20 cellular contexts compared by ENCODE assay signal in the genomic region with DNA sequence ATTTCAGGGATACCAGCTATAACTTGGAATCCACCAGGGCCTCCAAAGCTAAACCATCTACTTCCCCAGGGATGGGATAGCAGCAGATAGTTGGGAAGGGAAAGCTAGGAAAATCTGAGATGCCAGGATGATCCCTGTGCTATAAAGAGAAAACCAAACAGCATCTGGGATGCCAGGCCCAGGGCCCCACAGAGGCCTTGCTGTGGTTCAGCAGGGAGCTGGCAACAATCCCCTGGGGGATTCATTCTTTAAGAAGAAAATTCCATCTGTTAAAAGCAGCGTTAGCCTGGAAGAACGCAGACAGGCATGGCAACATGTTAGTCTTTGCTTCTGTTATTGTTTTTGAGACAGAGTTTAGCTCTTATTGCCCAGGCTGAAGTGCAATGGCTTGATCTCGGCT. TPM values are rescaled to one million over a fixed set of nuclear protein-coding genes. Genes with fewer than 3 reads are reported as not detected.
DNase-seq lines count a peak whose midpoint lies in the region; ATAC-seq and TF ChIP-seq lines count a peak whose summit lies in the region.
"Had no signal": no experiment of that assay in that cellular context is flagged by ENCODE, and none has a peak within 500 bp of the region (broad histone marks: within the 10 kb centered on the region; RNA-seq: fewer than 3 reads in every experiment).

No MANE protein-coding gene starts in this region.

- H3K4me1 ChIP-seq in spleen: peaks cover 0 to 60% (median 40%) of the 10 kb centered on the region in 6 donors

- TF ChIP-seq CTCF in HFFc6 (IDR thresholded peaks at IDR 0.05) (no peak), fibroblast of villous mesenchyme (IDR thresholded peaks at IDR 0.05; ENCODE audit: insufficient read depth, low read depth, low read length) (no peak), spleen (IDR thresholded peaks at IDR 0.05 in 8 of 11, conservative IDR thresholded peaks at IDR 0.05 in 3 of 11) (no peak), natural killer cell (IDR thresholded peaks at IDR 0.05) (no peak)

- H3K36me3 Mint-ChIP-seq in HFFc6 (ENCODE audit: low read depth): peaks cover 4% of the 10 kb centered on the region; the same call in 1 of the 2 replicates
- no peaks in the 10 kb centered on the region for H3K36me3 Mint-ChIP-seq in natural killer cell

- H3K9me3 Mint-ChIP-seq in HFFc6 (no peaks in the 10 kb centered on the region), natural killer cell (no peaks in the 10 kb centered on the region)
- H3K9me3 Mint-ChIP-seq: T-cell had no signal

- ATAC-seq in natural killer cell: no peak
- no peak for ATAC-seq in HG03460 (IDR thresholded peaks at IDR 0.05; ENCODE audit: unreplicated experiment)
- ATAC-seq: GM12878, T-cell, upper lobe of right lung had no signal

- WGBS in spleen, 5 donors: 79 to 85% (median 81%) methylated on average over 3 of the region's 3 CpGs

- H3K4me1 Mint-ChIP-seq in HFFc6 (ENCODE audit: low read depth): peaks cover 20% of the 10 kb centered on the region
- H3K4me1 Mint-ChIP-seq in natural killer cell: peaks cover 0 to 10% of the 10 kb centered on the region in 2 donors

- H3K27me3 ChIP-seq in spleen (replicated peaks in 1 of 7): no peaks in the 10 kb centered on the region
- H3K27me3 ChIP-seq: heart right ventricle, stomach, upper lobe of right lung had no signal

- H3K4me3 Mint-ChIP-seq in HFFc6 (no peak overlapping the region), natural killer cell (no peak overlapping the region)
- H3K4me3 Mint-ChIP-seq: T-cell had no signal

- H3K27ac ChIP-seq in SK-N-MC (peak overlapping the region; percentile 70), spleen (peak overlapping the region in 5 of 8 donors; percentile 13 to 45 (median 18))
- H3K27ac ChIP-seq: C4-2B, lower lobe of right lung, upper lobe of right lung had no signal

- H3K27me3 Mint-ChIP-seq in HFFc6 (ENCODE audit: insufficient read depth) (no peaks in the 10 kb centered on the region; the same call in 1 of the 2 replicates), natural killer cell (ENCODE audit: low read depth in 2 of 2) (no peaks in the 10 kb centered on the region)
- H3K27me3 Mint-ChIP-seq: T-cell had no signal

- DNase-seq in HFFc6: no peak
- DNase-seq in SK-N-MC (ENCODE audit: low read depth, low spot score): peak; percentile 58
- peak; percentile 54 for DNase-seq in fibroblast of villous mesenchyme (ENCODE audit: low read depth)
- DNase-seq in spleen: peak; percentile 6
- DNase-seq in natural killer cell: no peak
- no peak for DNase-seq in stimulated activated CD4-positive, alpha-beta T cell treated with anti-CD3 and anti-CD28 coated beads, Interleukin-2, amount 100 ng/mL, for 48 hours
- DNase-seq: activated naive CD4-positive, alpha-beta T cell; cerebellar nuclear complex; GF-D8; heart right ventricle; lower lobe of right lung; NCI-H1417; NCI-H2227 treated with DMSO at 0.1 percent for 48 hours; stimulated activated CD4-positive, alpha-beta T cell treated with anti-CD3 and anti-CD28 coated beads, Interleukin-4, amount 100 ng/mL, for 1 hour; stomach; T-cell; upper lobe of right lung had no signal

- intact Hi-C loops in spleen (cut with DNase I; ENCODE audit: low total_unique reads): no loop called here
- intact Hi-C loops in natural killer cell (cut with micrococcal nuclease): no loop called here

- H3K9me3 ChIP-seq in SK-N-MC (ENCODE audit: low read depth, low read length) (no peaks in the 10 kb centered on the region), spleen (no peaks in the 10 kb centered on the region)
- H3K9me3 ChIP-seq: heart right ventricle, lower lobe of right lung, stomach, upper lobe of right lung had no signal

- no peak for TF ChIP-seq POLR2A in spleen (IDR thresholded peaks at IDR 0.05)

- H3K36me3 ChIP-seq in SK-N-MC (ENCODE audit: insufficient read depth, low read length) (no peaks in the 10 kb centered on the region; the same call in 1 of the 2 replicates), spleen (peaks cover 0 to 21% (median 7%) of the 10 kb centered on the region in 6 donors)

- H3K4me3 ChIP-seq in SK-N-MC: peak overlapping the region; percentile 54
- H3K4me3 ChIP-seq in fibroblast of villous mesenchyme (ENCODE audit: low read depth, low read length): no peak overlapping the region
- H3K4me3 ChIP-seq in spleen: no peak overlapping the region
- H3K4me3 ChIP-seq: GM12878, heart right ventricle, lower lobe of right lung, stomach, upper lobe of right lung had no signal

- H3K9ac ChIP-seq in SK-N-MC (ENCODE audit: insufficient read length): no peak overlapping the region

- H3K27ac Mint-ChIP-seq in HFFc6 (peak overlapping the region; percentile 31; the same call in 1 of the 2 replicates), natural killer cell (no peak overlapping the region)
- H3K27ac Mint-ChIP-seq: T-cell had no signal

RNA-seq across cellular contexts. Expression of gene MYO18A, which starts 16.6 kb away (rescaled TPM):
- total RNA-seq in HFFc6 (2021; fragmentation: NEBNext Ultra II Directional; extraction: Animal tissue kit (Norgen Biotek cat#: 25700)): 10 to 100 TPM; 39.2 to 57.7 (median 42.9) TPM
- 59.6 and 61.2 TPM in 2 replicates for total RNA-seq in fibroblast of villous mesenchyme
- 100 to 1,000 TPM in 2 of 7 donors, 10 to 100 TPM in 5; 57.6 to 114 (median 85.5) TPM for total RNA-seq in spleen
- polyA plus RNA-seq in spleen: 10 to 100 TPM; 24.2 to 55.0 (median 44.5) TPM
- total RNA-seq in natural killer cell: 100 to 1,000 TPM; 110 to 117 (median 115) TPM

Comparison
In these comparisons a context has a peak if more than half of its experiments do, and no peak if none do; other contexts are left out.
1. DNase-seq: peak in SK-N-MC (single experiment), fibroblast of villous mesenchyme (single experiment) and spleen (single experiment); none in HFFc6 (single experiment), natural killer cell (single experiment) and stimulated activated CD4-positive, alpha-beta T cell treated with anti-CD3 and anti-CD28 coated beads, Interleukin-2, amount 100 ng/mL, for 48 hours (0 of 2).